ENCODE assay signal across 8 cellular contexts in genomic region chr3:128152419-128153155, GRCh38. TPM values are rescaled to one million over a fixed set of nuclear protein-coding genes. Genes with fewer than 3 reads are reported as not detected.
DNase-seq lines count a peak whose midpoint lies in the region; ATAC-seq and TF ChIP-seq lines count a peak whose summit lies in the region.

No MANE protein-coding gene starts in this region.

- CTCF ChIA-PET in activated CD8-positive, alpha-beta memory T cell treated with anti-CD3 and anti-CD28 coated beads, Interleukin-2, amount 10 ng/mL, durations not matched to agents 7 days and 5 days (lab: Charles Lee) = interaction anchor here (1.4 to 2.3 kb wide), 4 partner anchors 10 to 578 kb away, joined by 3 to 17 read pairs (median 6); partner anchors contain the start of gene RUVBL1

- H3K9ac ChIP-seq in mucosa of stomach (ENCODE audit: low read length) = peak overlapping the region; percentile 53

- no peak for ATAC-seq in activated CD8-positive, alpha-beta memory T cell treated with anti-CD3 and anti-CD28 coated beads, Interleukin-2, amount 10 ng/mL, durations not matched to agents 7 days and 5 days

- peak overlapping the region; percentile 56 for H3K4me3 ChIP-seq in mucosa of stomach (ENCODE audit: low read length)

- H3K4me3 Mint-ChIP-seq in activated CD8-positive, alpha-beta memory T cell treated with anti-CD3 and anti-CD28 coated beads, Interleukin-2, amount 10 ng/mL, durations not matched to agents 7 days and 5 days = peak overlapping the region; percentile 84

- peaks cover 19% of the 10 kb centered on the region for H3K36me3 Mint-ChIP-seq in activated CD8-positive, alpha-beta memory T cell treated with anti-CD3 and anti-CD28 coated beads, Interleukin-2, amount 10 ng/mL, durations not matched to agents 7 days and 5 days

- DNase-seq in activated CD8-positive, alpha-beta memory T cell treated with anti-CD3 and anti-CD28 coated beads, Interleukin-2, amount 10 ng/mL, durations not matched to agents 7 days and 5 days = no peak
- no peak for DNase-seq in activated CD8-positive, alpha-beta memory T cell treated with anti-CD3 and anti-CD28 coated beads, Interleukin-2, amount 50 U/mL, for 48 hours
- peak; percentile 24 for DNase-seq in NCI-H345 treated with DMSO at 0.1 percent for 48 hours (lab: John Stamatoyannopoulos, UW; ENCODE audit: unreplicated experiment)
- peak; percentile 51 for DNase-seq in dedifferentiated amniotic fluid mesenchymal stem cell (ENCODE audit: extremely low spot score)
- DNase-seq in UCSD-AML1 (lab: John Stamatoyannopoulos, UW; ENCODE audit: unreplicated experiment) = no peak
- DNase-seq in GM20000 (ENCODE audit: low spot score) = no peak
- DNase-seq in ecto neural progenitor cell (ENCODE audit: low spot score) = no peak

- no peaks in the 10 kb centered on the region for H3K9me3 ChIP-seq in mucosa of stomach (ENCODE audit: control insufficient read depth, low read length)

- H3K27me3 Mint-ChIP-seq in activated CD8-positive, alpha-beta memory T cell treated with anti-CD3 and anti-CD28 coated beads, Interleukin-2, amount 10 ng/mL, durations not matched to agents 7 days and 5 days = no peaks in the 10 kb centered on the region

- no peaks in the 10 kb centered on the region for H3K36me3 ChIP-seq in mucosa of stomach (ENCODE audit: control insufficient read depth, insufficient read depth, low read length)

- no peaks in the 10 kb centered on the region for H3K27me3 ChIP-seq in mucosa of stomach (ENCODE audit: control insufficient read depth, insufficient read depth, low read length)

- H3K4me1 ChIP-seq in mucosa of stomach (ENCODE audit: control insufficient read depth, insufficient read depth, low read length) = peaks cover 4% of the 10 kb centered on the region

- TF ChIP-seq CTCF in GM20000 (IDR thresholded peaks at IDR 0.05; ENCODE audit: extremely low read depth, missing control alignments) = no peak

- peaks cover 2% of the 10 kb centered on the region for H3K9me3 Mint-ChIP-seq in activated CD8-positive, alpha-beta memory T cell treated with anti-CD3 and anti-CD28 coated beads, Interleukin-2, amount 10 ng/mL, durations not matched to agents 7 days and 5 days (ENCODE audit: low read depth)

- H3K4me1 Mint-ChIP-seq in activated CD8-positive, alpha-beta memory T cell treated with anti-CD3 and anti-CD28 coated beads, Interleukin-2, amount 10 ng/mL, durations not matched to agents 7 days and 5 days = peaks cover 25% of the 10 kb centered on the region

- peak overlapping the region; percentile 92 for H3K27ac Mint-ChIP-seq in activated CD8-positive, alpha-beta memory T cell treated with anti-CD3 and anti-CD28 coated beads, Interleukin-2, amount 10 ng/mL, durations not matched to agents 7 days and 5 days

RNA-seq across cellular contexts. Expression of gene EEFSEC, which starts 0.7 kb away (rescaled TPM):
- 10 to 100 TPM; 19.4 to 19.7 TPM for total RNA-seq in activated CD8-positive, alpha-beta memory T cell treated with anti-CD3 and anti-CD28 coated beads, Interleukin-2, amount 10 ng/mL, durations not matched to agents 7 days and 5 days

RNA-seq across cellular contexts. Expression of gene RUVBL1, which starts 29.0 kb away (rescaled TPM):
- total RNA-seq in activated CD8-positive, alpha-beta memory T cell treated with anti-CD3 and anti-CD28 coated beads, Interleukin-2, amount 10 ng/mL, durations not matched to agents 7 days and 5 days = 10 to 100 TPM; 63.8 to 73.5 TPM

Comparison
In these comparisons a context has a peak if more than half of its experiments do, and no peak if none do; other contexts are left out.
1. DNase-seq: peak in NCI-H345 treated with DMSO at 0.1 percent for 48 hours (single experiment) and dedifferentiated amniotic fluid mesenchymal stem cell (single experiment); none in activated CD8-positive, alpha-beta memory T cell treated with anti-CD3 and anti-CD28 coated beads, Interleukin-2, amount 10 ng/mL, durations not matched to agents 7 days and 5 days (single experiment), activated CD8-positive, alpha-beta memory T cell treated with anti-CD3 and anti-CD28 coated beads, Interleukin-2, amount 50 U/mL, for 48 hours (single experiment), UCSD-AML1 (single experiment), GM20000 (single experiment) and ecto neural progenitor cell (single experiment).